Comparison of ENCODE assay signal across 8 cellular contexts in the genomic region with DNA sequence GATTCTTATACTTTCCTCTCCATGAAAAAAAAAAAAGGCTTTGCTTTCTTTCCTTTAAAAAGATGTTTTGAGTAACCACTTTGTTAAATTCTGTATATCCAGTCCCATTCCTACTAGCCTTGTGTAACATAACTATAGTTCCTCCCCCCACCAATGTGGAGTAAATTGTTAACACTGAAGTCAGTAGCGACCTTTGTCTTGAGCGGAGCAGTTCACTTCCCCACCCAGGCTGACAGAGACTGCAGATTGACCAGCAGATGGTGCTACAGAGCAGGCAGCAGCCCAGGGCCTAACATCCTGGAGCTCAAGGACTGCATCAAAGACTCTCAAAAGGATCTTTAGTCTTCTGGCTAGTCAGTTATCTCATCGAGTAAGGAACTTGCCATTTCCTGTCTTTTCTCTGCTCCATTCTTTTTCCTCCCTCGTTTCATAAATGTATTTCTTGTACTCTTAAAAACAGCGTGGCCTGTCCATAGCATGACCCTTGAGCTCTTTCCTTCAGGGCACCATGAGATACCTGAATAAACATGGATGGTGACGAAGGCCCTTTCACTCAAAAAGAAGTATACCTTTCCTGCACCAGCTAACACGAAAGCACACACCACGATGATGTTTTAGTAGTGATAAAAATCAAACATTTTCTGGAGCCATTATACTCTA.
DNase-seq lines count a peak whose midpoint lies in the region; ATAC-seq, FAIRE-seq and TF ChIP-seq lines count a peak whose summit lies in the region.

No MANE protein-coding gene starts in this region.

- no peaks in the 10 kb centered on the region for H3K9me3 ChIP-seq in esophagus squamous epithelium

- no peaks in the 10 kb centered on the region for H3K9me3 Mint-ChIP-seq in nephron

- H3K36me3 Mint-ChIP-seq in nephron (ENCODE audit: low read depth), result no peaks in the 10 kb centered on the region

- H3K4me3 ChIP-seq in esophagus squamous epithelium, result no peak overlapping the region

- no peaks in the 10 kb centered on the region for H3K4me1 ChIP-seq in esophagus squamous epithelium

- TF ChIP-seq CTCF in esophagus squamous epithelium (IDR thresholded peaks at IDR 0.05) (peak; percentile 74 to 89 (median 78)), nephron (IDR thresholded peaks at IDR 0.05; ENCODE audit: unreplicated experiment in 3 of 3) (peak; percentile 90 to 98 (median 97))

- no peak for TF ChIP-seq POLR2A in esophagus squamous epithelium (IDR thresholded peaks at IDR 0.05)

- peak; percentile 64 for DNase-seq in Daoy (ENCODE audit: low read depth)
- DNase-seq in HTR-8/SVneo (ENCODE audit: insufficient read length, low spot score), result peak; percentile 17
- DNase-seq in NOMO-1 treated with dmso at 0.1 percent for 144 hours (lab: John Stamatoyannopoulos, UW; ENCODE audit: unreplicated experiment), result peak; percentile 64
- peak; percentile 36 for DNase-seq in activated CD8-positive, alpha-beta memory T cell treated with anti-CD3 and anti-CD28 coated beads, Interleukin-2, amount 50 U/mL, for 4 hours
- DNase-seq in esophagus squamous epithelium (lab: John Stamatoyannopoulos, UW), result no peak
- DNase-seq in substantia nigra (lab: John Stamatoyannopoulos, UW), result peak in 45 of 49 donors; percentile 3 to 77 (median 52)

- no peaks in the 10 kb centered on the region for H3K27me3 ChIP-seq in esophagus squamous epithelium

- H3K27ac ChIP-seq in esophagus squamous epithelium, result no peak overlapping the region
- no peak overlapping the region for H3K27ac ChIP-seq in substantia nigra (ENCODE audit: low read depth, low read length, poor library complexity, severe bottlenecking)

- H3K27me3 Mint-ChIP-seq in nephron (ENCODE audit: low read depth), result peaks cover 13% of the 10 kb centered on the region

- peaks cover 7% of the 10 kb centered on the region for H3K4me1 Mint-ChIP-seq in nephron

- FAIRE-seq in HTR-8/SVneo (lab: Jason Lieb, UNC), result no peak

- peak overlapping the region; percentile 29 to 40 (median 37) for H3K27ac Mint-ChIP-seq in nephron

- 36 to 37% methylated on average over 8 of the region's 8 CpGs for WGBS in esophagus squamous epithelium, 2 donors

- ATAC-seq in GM21529 (IDR thresholded peaks at IDR 0.05; ENCODE audit: unreplicated experiment), result peak; percentile 99

- H3K36me3 ChIP-seq in esophagus squamous epithelium, result no peaks in the 10 kb centered on the region

- no peak overlapping the region for H3K4me3 Mint-ChIP-seq in nephron

- intact Hi-C loops in esophagus squamous epithelium (cut with DNase I), result no loop called here
